In the genomic region with DNA sequence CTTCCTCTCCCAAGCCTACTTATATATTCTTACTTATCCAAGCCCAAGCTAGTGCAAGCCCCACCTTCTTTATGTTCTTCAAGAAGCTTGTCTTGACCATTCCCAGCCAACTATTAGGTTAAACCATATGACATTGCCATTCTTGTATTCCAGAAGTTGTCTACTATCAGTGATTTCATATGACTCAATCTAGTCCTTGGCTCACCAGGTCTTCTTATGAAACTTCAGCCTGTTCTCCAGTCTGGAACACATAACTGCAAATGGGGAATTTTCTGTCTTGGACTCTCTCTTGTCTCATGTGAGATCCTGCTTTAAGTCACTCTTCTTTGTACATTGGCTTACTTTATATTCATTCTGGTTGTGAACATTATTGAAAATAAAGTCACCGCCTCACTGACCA, we compare ENCODE assay signal across 18 cellular contexts.
A peak's percentile ranks its signal among the peaks of the same experiment; 100 is the strongest.
DNase-seq lines count a peak whose midpoint lies in the region; ATAC-seq and TF ChIP-seq lines count a peak whose summit lies in the region.
"Had no signal": no experiment of that assay in that cellular context is flagged by ENCODE, and none has a peak within 500 bp of the region (broad histone marks: within the 10 kb centered on the region; RNA-seq: fewer than 3 reads in every experiment).

No MANE protein-coding gene starts in this region.

- POLR2A ChIA-PET in IMR-90 (lab: Charles Lee; ENCODE audit: unreplicated experiment), result no interaction called here

- H3K56ac ChIP-seq in IMR-90 (ENCODE audit: extremely low read depth, insufficient read depth, low read length), result no peak overlapping the region

- H3K4me3 ChIP-seq in BLaER1 (no peak overlapping the region), IMR-90 (ENCODE audit: insufficient read depth, low read depth, low read length) (no peak overlapping the region), mammary epithelial cell (replicated peaks in 1 of 3; ENCODE audit: insufficient read depth in 1 of 3, low read depth in 2 of 3, low read length in 3 of 3) (peak overlapping the region in 2 of 3 experiments; percentile 2 to 51), fibroblast of pulmonary artery (replicated peaks; ENCODE audit: low read depth, low read length) (no peak overlapping the region), gastrocnemius medialis (no peak overlapping the region)
- H3K4me3 ChIP-seq: GM23338, Peyer's patch had no signal

- no peak overlapping the region for H3K9ac ChIP-seq in BLaER1
- H3K9ac ChIP-seq in IMR-90 (ENCODE audit: low read depth, low read length), result no peak overlapping the region
- H3K9ac ChIP-seq in mammary epithelial cell (ENCODE audit: insufficient read depth, low read length), result no peak overlapping the region
- H3K9ac ChIP-seq: KMS-11 had no signal

- H3K79me1 ChIP-seq in IMR-90 (ENCODE audit: low read depth in 1 of 2, low read length in 2 of 2), result peaks cover 0 to 33% of the 10 kb centered on the region in 2 experiments; a peak in 2 of 4 replicates

- DNase-seq in IMR-90 (peak; percentile 31), mammary epithelial cell (peak; percentile 28), fibroblast of pulmonary artery (ENCODE audit: low read depth) (peak; percentile 36), NCI-H2227 treated with DMSO at 0.1 percent for 48 hours (lab: John Stamatoyannopoulos, UW) (no peak), HuH-7 (ENCODE audit: low spot score) (no peak), gastrocnemius medialis (no peak), GF-D8 (lab: John Stamatoyannopoulos, UW) (no peak)
- DNase-seq: DMS79, MM.1S, NCI-H1105, NCI-H1694 treated with DMSO at 0.1 percent for 48 hours, NCI-H446 treated with DMSO at 0.1 percent for 48 hours, NCI-H748 treated with DMSO at 0.1 percent for 48 hours, Peyer's patch, SHP77 treated with DMSO at 0.1 percent for 48 hours had no signal

- H3K18ac ChIP-seq in IMR-90 (ENCODE audit: low read depth, low read length), result no peak overlapping the region

- CTCF ChIA-PET in IMR-90 (lab: Yijun Ruan, JAX) (no interaction called here), mammary epithelial cell (lab: Charles Lee; ENCODE audit: low non-redundant PET) (no interaction called here)

- no peak overlapping the region for H2BK15ac ChIP-seq in IMR-90 (ENCODE audit: low read depth, low read length)

- peak overlapping the region; percentile 86 for H3K4ac ChIP-seq in IMR-90 (ENCODE audit: low read depth, low read length)

- H3K79me2 ChIP-seq in mammary epithelial cell (ENCODE audit: insufficient read depth, low read length), result peaks cover 29% of the 10 kb centered on the region

- no peak for TF ChIP-seq RAD21 in IMR-90 (IDR thresholded peaks at IDR 0.05; ENCODE audit: low read length)

- H2AK9ac ChIP-seq in IMR-90 (replicated peaks; ENCODE audit: low read depth, low read length, poor library complexity), result no peak overlapping the region

- H4K20me1 ChIP-seq in BLaER1 (no peaks in the 10 kb centered on the region), IMR-90 (ENCODE audit: insufficient read depth, low read length) (no peaks in the 10 kb centered on the region), mammary epithelial cell (ENCODE audit: insufficient read depth, low read length) (no peaks in the 10 kb centered on the region)

- ATAC-seq in IMR-90 (ENCODE audit: low read depth), result no peak
- no peak for ATAC-seq in gastrocnemius medialis
- ATAC-seq: GM23338 had no signal

- no peak overlapping the region for H3K27ac ChIP-seq in BLaER1
- H3K27ac ChIP-seq in IMR-90 (ENCODE audit: insufficient read depth, low read length), result no peak overlapping the region
- H3K27ac ChIP-seq in mammary epithelial cell (ENCODE audit: insufficient read depth, low read depth, low read length), result no peak overlapping the region
- no peak overlapping the region for H3K27ac ChIP-seq in gastrocnemius medialis
- H3K27ac ChIP-seq: KMS-11, Peyer's patch had no signal

- H3K4me1 ChIP-seq in BLaER1 (peaks cover 31% of the 10 kb centered on the region), IMR-90 (ENCODE audit: control insufficient read depth, insufficient read depth, low read length) (peaks cover 4% of the 10 kb centered on the region), mammary epithelial cell (ENCODE audit: insufficient read depth, low read length) (peaks cover 39% of the 10 kb centered on the region), gastrocnemius medialis (no peaks in the 10 kb centered on the region)
- H3K4me1 ChIP-seq: Peyer's patch had no signal

- H4K8ac ChIP-seq in IMR-90 (ENCODE audit: low read depth in 2 of 2, low read length in 2 of 2), result peak overlapping the region in 1 of 2 experiments; percentile 85; a peak in 1 of 4 replicates

- no TSS peak for BruUV-seq in IMR-90 (replicated peaks; lab: Mats Ljungman, UMichigan)
- BruUV-seq in mammary epithelial cell (replicated peaks; lab: Mats Ljungman, UMichigan), result no TSS peak

- H3K36me3 ChIP-seq in BLaER1 (no peaks in the 10 kb centered on the region), IMR-90 (ENCODE audit: control insufficient read depth, insufficient read depth, low read length) (no peaks in the 10 kb centered on the region), mammary epithelial cell (ENCODE audit: insufficient read depth, low read length) (no peaks in the 10 kb centered on the region), gastrocnemius medialis (no peaks in the 10 kb centered on the region)
- H3K36me3 ChIP-seq: Peyer's patch had no signal

- no peaks in the 10 kb centered on the region for H3K27me3 ChIP-seq in BLaER1
- no peaks in the 10 kb centered on the region for H3K27me3 ChIP-seq in IMR-90 (ENCODE audit: control insufficient read depth, insufficient read depth, low read length)
- no peaks in the 10 kb centered on the region for H3K27me3 ChIP-seq in mammary epithelial cell (ENCODE audit: insufficient read depth, low read length)
- H3K27me3 ChIP-seq in gastrocnemius medialis, result no peaks in the 10 kb centered on the region
- H3K27me3 ChIP-seq: Peyer's patch had no signal

- H2AFZ ChIP-seq in IMR-90 (replicated peaks; ENCODE audit: low read length, poor library complexity) (no peak overlapping the region), mammary epithelial cell (ENCODE audit: low read depth, low read length) (no peak overlapping the region)
- H2AFZ ChIP-seq: GM23338 had no signal

- WGBS in IMR-90 (ENCODE audit: extremely low coverage in 2 of 2, insufficient read length in 1 of 2), 2 experiments, result no CpG with 5 or more reads among the region's 1 CpG
- 83% methylated on average over 1 of the region's 1 CpG for WGBS in mammary epithelial cell (ENCODE audit: low coverage, missing lambda C conversion rate)

- H3K9me1 ChIP-seq in IMR-90 (ENCODE audit: insufficient read depth, low read length), result peaks cover 14% of the 10 kb centered on the region

- TF ChIP-seq CTCF in IMR-90 (conservative IDR thresholded peaks at IDR 0.05; ENCODE audit: low read depth, low read length), result no peak
- TF ChIP-seq CTCF in mammary epithelial cell (conservative IDR thresholded peaks at IDR 0.05 in 1 of 2, IDR thresholded peaks at IDR 0.05 in 1 of 2; ENCODE audit: extremely low read depth in 1 of 2, insufficient read depth in 1 of 2, low read depth in 1 of 2, low read length in 2 of 2), result no peak
- TF ChIP-seq CTCF in fibroblast of pulmonary artery (IDR thresholded peaks at IDR 0.05; ENCODE audit: low read length, missing control alignments), result no peak
- no peak for TF ChIP-seq CTCF in gastrocnemius medialis (IDR thresholded peaks at IDR 0.05 in 4 of 5, conservative IDR thresholded peaks at IDR 0.05 in 1 of 5)

- in situ Hi-C loops in IMR-90 (cut with MboI; ENCODE audit: low sequenced_read_pairs), result no loop called here
- in situ Hi-C loops in mammary epithelial cell (cut with MboI; ENCODE audit: low sequenced_read_pairs in 2 of 2), result no loop called here
- in situ Hi-C loops in gastrocnemius medialis (cut with MboI; ENCODE audit: low sequenced_read_pairs in 4 of 4), result no loop called here

- TF ChIP-seq POLR2A in IMR-90 (IDR thresholded peaks at IDR 0.05; ENCODE audit: low read depth, low read length), result no peak
- no peak for TF ChIP-seq POLR2A in gastrocnemius medialis (IDR thresholded peaks at IDR 0.05)

- peak overlapping the region; percentile 21; the same call in 1 of the 2 replicates for H2BK20ac ChIP-seq in IMR-90 (ENCODE audit: low read depth, low read length)

- H3K4me2 ChIP-seq in BLaER1 (peak overlapping the region; percentile 27), IMR-90 (ENCODE audit: low read depth, low read length) (no peak overlapping the region), mammary epithelial cell (ENCODE audit: insufficient read depth, low read depth, low read length) (peak overlapping the region; percentile 72)
- H3K4me2 ChIP-seq: GM23338, KMS-11 had no signal

- H4K5ac ChIP-seq in IMR-90 (ENCODE audit: low read depth, low read length), result no peak overlapping the region

- H2BK120ac ChIP-seq in IMR-90 (ENCODE audit: low read depth, low read length), result peak overlapping the region; percentile 95

- H3K14ac ChIP-seq in IMR-90 (replicated peaks; ENCODE audit: low read depth, low read length), result peak overlapping the region; percentile 60

- H3K9me3 ChIP-seq in BLaER1 (no peaks in the 10 kb centered on the region; the same call in 1 of the 2 replicates), IMR-90 (ENCODE audit: control insufficient read depth, insufficient read depth, low read length) (no peaks in the 10 kb centered on the region), mammary epithelial cell (replicated peaks; ENCODE audit: insufficient read depth, low read length) (no peaks in the 10 kb centered on the region), gastrocnemius medialis (no peaks in the 10 kb centered on the region)
- H3K9me3 ChIP-seq: Peyer's patch had no signal

- dilution Hi-C loops in IMR-90 (cut with HindIII; ENCODE audit: low sequenced_read_pairs, unreplicated experiment) (no loop called here), mammary epithelial cell (cut with HindIII; ENCODE audit: low sequenced_read_pairs) (no loop called here)

- no peak overlapping the region for H4K91ac ChIP-seq in IMR-90 (ENCODE audit: insufficient read depth, low read depth, low read length)

- no peak overlapping the region; the same call in 1 of the 2 replicates for H2AK5ac ChIP-seq in IMR-90 (ENCODE audit: low read depth, low read length)

- H3K23ac ChIP-seq in IMR-90 (ENCODE audit: low read depth, low read length), result no peak overlapping the region

- intact Hi-C loops in IMR-90 (cut with micrococcal nuclease) (no loop called here), mammary epithelial cell (cut with micrococcal nuclease) (loop anchor here (2.0 to 5.0 kb wide), 2 partner anchors 18 to 65 kb away; no protein-coding TSS in a partner anchor), gastrocnemius medialis (cut with DNase I; ENCODE audit: low total_unique reads) (no loop called here)

- no peak overlapping the region for H2BK5ac ChIP-seq in IMR-90 (ENCODE audit: low read depth, low read length, poor library complexity, severe bottlenecking)

TF ChIP-seq in IMR-90, 13 proteins besides CTCF, POLR2A, EP300 and RAD21 (continues in another document):
- TF ChIP-seq FOS (IDR thresholded peaks at IDR 0.05; ENCODE audit: low read depth, low read length), result no peak

Comparison
In these comparisons a context has a peak if more than half of its experiments do, and no peak if none do; other contexts are left out.
1. H3K4me3 ChIP-seq: peak in mammary epithelial cell (2 of 3); none in BLaER1 (single experiment), IMR-90 (single experiment), fibroblast of pulmonary artery (single experiment) and gastrocnemius medialis (0 of 4).
2. DNase-seq: peak in IMR-90 (single experiment), mammary epithelial cell (single experiment) and fibroblast of pulmonary artery (single experiment); none in NCI-H2227 treated with DMSO at 0.1 percent for 48 hours (single experiment), HuH-7 (single experiment), gastrocnemius medialis (0 of 2) and GF-D8 (single experiment).